8 cellular contexts compared by ENCODE assay signal in the genomic region with DNA sequence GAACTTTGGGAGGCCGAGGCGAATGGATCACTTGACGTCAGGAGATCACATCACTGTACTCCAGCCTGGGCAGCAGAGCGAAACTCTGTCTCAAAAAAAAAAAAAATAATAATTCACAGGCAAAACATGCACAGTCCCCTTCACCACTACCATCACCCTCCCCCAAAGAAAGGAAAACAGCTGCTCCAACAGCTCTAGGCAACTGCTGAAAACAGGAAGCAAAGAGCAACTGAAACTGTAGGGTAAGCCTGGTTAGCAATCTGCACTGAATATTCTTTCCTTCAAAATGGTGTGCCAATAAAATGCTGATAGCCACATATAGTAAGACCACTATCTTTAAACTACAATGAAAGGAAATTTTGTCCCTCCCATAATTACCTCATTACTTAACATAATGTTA. TPM values are rescaled to one million over a fixed set of nuclear protein-coding genes. Genes with fewer than 3 reads are reported as not detected.
A peak's percentile ranks its signal among the peaks of the same experiment; 100 is the strongest.
DNase-seq lines count a peak whose midpoint lies in the region; ATAC-seq lines count a peak whose summit lies in the region.

No MANE protein-coding gene starts in this region.

- H3K27ac Mint-ChIP-seq in naive B cell: peak overlapping the region in 5 of 6 donors; percentile 89 to 96 (median 92)

- peaks cover 0 to 4% of the 10 kb centered on the region in 2 donors for H3K36me3 Mint-ChIP-seq in naive B cell

- peak overlapping the region; percentile 39 to 91 (median 78) for H3K4me3 Mint-ChIP-seq in naive B cell

- H3K27me3 Mint-ChIP-seq in naive B cell: no peaks in the 10 kb centered on the region

- no peaks in the 10 kb centered on the region for H3K9me3 Mint-ChIP-seq in naive B cell

- DNase-seq in SKM-1 treated with dmso at 0.1 percent for 144 hours (lab: John Stamatoyannopoulos, UW; ENCODE audit: unreplicated experiment): peak; percentile 80
- DNase-seq in naive B cell: peak; percentile 63
- DNase-seq in occipital lobe (lab: John Stamatoyannopoulos, UW): no peak
- DNase-seq in NCI-H128 (lab: John Stamatoyannopoulos, UW; ENCODE audit: unreplicated experiment): no peak
- DNase-seq in NCI-H2196 treated with DMSO at 0.1 percent for 48 hours (lab: John Stamatoyannopoulos, UW; ENCODE audit: unreplicated experiment): no peak
- DNase-seq in NCI-H69 (lab: John Stamatoyannopoulos, UW): no peak

- ATAC-seq in GM18909 (IDR thresholded peaks at IDR 0.05; ENCODE audit: poor library complexity, unreplicated experiment) (peak; percentile 70), HG03103 (IDR thresholded peaks at IDR 0.05; ENCODE audit: low read depth, unreplicated experiment) (peak; percentile 72), naive B cell (ENCODE audit: low read depth in 2 of 2) (peak; percentile 96 to 97)

- peaks cover 30 to 74% (median 48%) of the 10 kb centered on the region in 3 donors for H3K4me1 Mint-ChIP-seq in naive B cell

RNA-seq across cellular contexts. Expression of a gene that starts 11.8 kb away (rescaled TPM):
- polyA plus RNA-seq in naive B cell (ENCODE audit: low read depth in 6 of 6): 10 to 100 TPM; 49.2 to 68.2 (median 61.9) TPM
- 96.7 TPM for total RNA-seq in occipital lobe

Comparison
In these comparisons a context has a peak if more than half of its experiments do, and no peak if none do; other contexts are left out.
1. DNase-seq: peak in SKM-1 treated with dmso at 0.1 percent for 144 hours (single experiment) and naive B cell (single experiment); none in occipital lobe (single experiment), NCI-H128 (single experiment), NCI-H2196 treated with DMSO at 0.1 percent for 48 hours (single experiment) and NCI-H69 (single experiment).
2. Peak in every context shown above with its lines, with median percentiles within 50 percentile points of each other: ATAC-seq.